In genomic region chr17:78127888-78128615, GRCh38 we compare ENCODE assay signal across 8 cellular contexts. TPM values are rescaled to one million over a fixed set of nuclear protein-coding genes. Genes with fewer than 3 reads are reported as not detected.
DNase-seq lines count a peak whose midpoint lies in the region; ATAC-seq, FAIRE-seq and TF ChIP-seq lines count a peak whose summit lies in the region.

No MANE protein-coding gene starts in this region.

- H3K79me2 ChIP-seq in ACC112 (ENCODE audit: control insufficient read depth, insufficient read depth, low read length, unreplicated experiment): no peaks in the 10 kb centered on the region

- intact Hi-C loops in activated T-helper 1 cell treated with anti-CD3 and anti-CD28 coated beads, Interleukin-12 subunit alpha, Interleukin-12 subunit beta, Interleukin-2, Interleukin-4 antibody, amounts not matched to agents 30 ng/mL and 10 ng/mL and 1 ng/mL, durations not matched to agents 14 hours and 24 hours and 36 hours (cut with micrococcal nuclease): loop anchor here (1.0 to 2.0 kb wide), 2 partner anchors 40 to 1391 kb away; partner anchors contain the start of genes SRSF2 and SYNGR2
- intact Hi-C loops in Right ventricle myocardium inferior (cut with DNase I): loop anchor here (5.0 kb wide), 1 partner anchor 44 kb away; no protein-coding TSS in a partner anchor
- intact Hi-C loops in pancreas (cut with DNase I): no loop called here

- no peaks in the 10 kb centered on the region for H3K9me3 Mint-ChIP-seq in activated T-helper 1 cell treated with anti-CD3 and anti-CD28 coated beads, Interleukin-12 subunit alpha, Interleukin-12 subunit beta, Interleukin-2, Interleukin-4 antibody, amounts not matched to agents 30 ng/mL and 10 ng/mL and 1 ng/mL, durations not matched to agents 14 hours and 24 hours and 36 hours

- peak overlapping the region; percentile 87 for H3K27ac Mint-ChIP-seq in activated T-helper 1 cell treated with anti-CD3 and anti-CD28 coated beads, Interleukin-12 subunit alpha, Interleukin-12 subunit beta, Interleukin-2, Interleukin-4 antibody, amounts not matched to agents 30 ng/mL and 10 ng/mL and 1 ng/mL, durations not matched to agents 14 hours and 24 hours and 36 hours

- H3K27me3 Mint-ChIP-seq in activated T-helper 1 cell treated with anti-CD3 and anti-CD28 coated beads, Interleukin-12 subunit alpha, Interleukin-12 subunit beta, Interleukin-2, Interleukin-4 antibody, amounts not matched to agents 30 ng/mL and 10 ng/mL and 1 ng/mL, durations not matched to agents 14 hours and 24 hours and 36 hours (ENCODE audit: insufficient read depth): no peaks in the 10 kb centered on the region

- H3K4me1 ChIP-seq in ACC112 (ENCODE audit: control insufficient read depth, insufficient read depth, low read length, unreplicated experiment) (no peaks in the 10 kb centered on the region), pancreas (peaks cover 0 to 8% (median 8%) of the 10 kb centered on the region in 3 donors)

- peak overlapping the region; percentile 90 for H3K4me3 Mint-ChIP-seq in activated T-helper 1 cell treated with anti-CD3 and anti-CD28 coated beads, Interleukin-12 subunit alpha, Interleukin-12 subunit beta, Interleukin-2, Interleukin-4 antibody, amounts not matched to agents 30 ng/mL and 10 ng/mL and 1 ng/mL, durations not matched to agents 14 hours and 24 hours and 36 hours

- H3K36me3 ChIP-seq in ACC112 (ENCODE audit: insufficient read depth, low read length) (no peaks in the 10 kb centered on the region), pancreas (peaks cover 0 to 8% (median 0%) of the 10 kb centered on the region in 3 donors)

- no peaks in the 10 kb centered on the region for H3K9me3 ChIP-seq in pancreas

- H3K27ac ChIP-seq in ACC112 (ENCODE audit: low read depth, low read length) (no peak overlapping the region), pancreas (peak overlapping the region; percentile 46 to 77 (median 74))

- ATAC-seq in HG03432 (IDR thresholded peaks at IDR 0.05; ENCODE audit: unreplicated experiment) (peak; percentile 1), Right ventricle myocardium inferior (peak; percentile 18), pancreas (peak; percentile 53 to 64 (median 62)), HG03442 (IDR thresholded peaks at IDR 0.05; ENCODE audit: unreplicated experiment) (no peak)

- H3K27me3 ChIP-seq in ACC112 (ENCODE audit: insufficient read depth, low read length) (peaks cover 21% of the 10 kb centered on the region; the same call in 1 of the 2 replicates), pancreas (no peaks in the 10 kb centered on the region)

- peaks cover 22% of the 10 kb centered on the region for H3K36me3 Mint-ChIP-seq in activated T-helper 1 cell treated with anti-CD3 and anti-CD28 coated beads, Interleukin-12 subunit alpha, Interleukin-12 subunit beta, Interleukin-2, Interleukin-4 antibody, amounts not matched to agents 30 ng/mL and 10 ng/mL and 1 ng/mL, durations not matched to agents 14 hours and 24 hours and 36 hours (ENCODE audit: low read depth)

- H3K4me1 Mint-ChIP-seq in activated T-helper 1 cell treated with anti-CD3 and anti-CD28 coated beads, Interleukin-12 subunit alpha, Interleukin-12 subunit beta, Interleukin-2, Interleukin-4 antibody, amounts not matched to agents 30 ng/mL and 10 ng/mL and 1 ng/mL, durations not matched to agents 14 hours and 24 hours and 36 hours (ENCODE audit: low read depth): peaks cover 44% of the 10 kb centered on the region

- no peak for TF ChIP-seq CTCF in pancreas (IDR thresholded peaks at IDR 0.05)

- FAIRE-seq in pancreas (lab: Jason Lieb, UNC): no peak

- H2AFZ ChIP-seq in ACC112 (ENCODE audit: low read length, unreplicated experiment): peak overlapping the region; percentile 55

- DNase-seq in activated T-helper 1 cell treated with anti-CD3 and anti-CD28 coated beads, Interleukin-12 subunit alpha, Interleukin-12 subunit beta, Interleukin-2, Interleukin-4 antibody, amounts not matched to agents 30 ng/mL and 10 ng/mL and 1 ng/mL, durations not matched to agents 14 hours and 24 hours and 36 hours (ENCODE audit: low spot score): no peak
- peak; percentile 72 for DNase-seq in Right ventricle myocardium inferior (ENCODE audit: missing footprints)
- peak in 2 of 6 donors; percentile 69 to 87 for DNase-seq in pancreas
- no peak for DNase-seq in NCI-H2227 (lab: John Stamatoyannopoulos, UW; ENCODE audit: unreplicated experiment)
- no peak for DNase-seq in NCI-H1436 treated with DMSO at 0.1 percent for 48 hours (lab: John Stamatoyannopoulos, UW)

- H3K4me3 ChIP-seq in ACC112 (ENCODE audit: low read depth, low read length): peak overlapping the region; percentile 82
- H3K4me3 ChIP-seq in pancreas: peak overlapping the region; percentile 22 to 81 (median 56)

- 1 to 2% methylated on average over 31 to 45 of the region's 46 CpGs for WGBS in pancreas, 2 donors

RNA-seq across cellular contexts. Expression of gene TMC6, which starts 0.5 kb away (rescaled TPM):
- total RNA-seq in activated T-helper 1 cell treated with anti-CD3 and anti-CD28 coated beads, Interleukin-12 subunit alpha, Interleukin-12 subunit beta, Interleukin-2, Interleukin-4 antibody, amounts not matched to agents 30 ng/mL and 10 ng/mL and 1 ng/mL, durations not matched to agents 14 hours and 24 hours and 36 hours: 265 and 268 TPM in 2 replicates
- 77.0 TPM for total RNA-seq in Right ventricle myocardium inferior
- total RNA-seq in pancreas: 10 to 100 TPM; 15.6 to 49.9 (median 21.7) TPM
- 10 to 100 TPM; 39.5 to 61.2 TPM for polyA plus RNA-seq in pancreas

RNA-seq across cellular contexts. Expression of gene TMC8, which starts 2.5 kb away (rescaled TPM):
- total RNA-seq in activated T-helper 1 cell treated with anti-CD3 and anti-CD28 coated beads, Interleukin-12 subunit alpha, Interleukin-12 subunit beta, Interleukin-2, Interleukin-4 antibody, amounts not matched to agents 30 ng/mL and 10 ng/mL and 1 ng/mL, durations not matched to agents 14 hours and 24 hours and 36 hours: 234 and 239 TPM in 2 replicates
- total RNA-seq in Right ventricle myocardium inferior: 4.3 TPM
- 1 to 10 TPM in 5 of 6 donors, under 1 TPM in 1; 0.51 to 6.0 (median 2.2) TPM for total RNA-seq in pancreas
- polyA plus RNA-seq in pancreas: 1 to 10 TPM; 1.5 to 2.9 TPM

RNA-seq across cellular contexts. Expression of gene C17orf99, which starts 18.1 kb away (rescaled TPM):
- not detected in 2 replicates for total RNA-seq in activated T-helper 1 cell treated with anti-CD3 and anti-CD28 coated beads, Interleukin-12 subunit alpha, Interleukin-12 subunit beta, Interleukin-2, Interleukin-4 antibody, amounts not matched to agents 30 ng/mL and 10 ng/mL and 1 ng/mL, durations not matched to agents 14 hours and 24 hours and 36 hours
- total RNA-seq in Right ventricle myocardium inferior (not detected), pancreas (not detected)
- polyA plus RNA-seq in pancreas: not detected

RNA-seq across cellular contexts. Expression of gene SYNGR2, which starts 40.3 kb away (rescaled TPM):
- 131 and 133 TPM in 2 replicates for total RNA-seq in activated T-helper 1 cell treated with anti-CD3 and anti-CD28 coated beads, Interleukin-12 subunit alpha, Interleukin-12 subunit beta, Interleukin-2, Interleukin-4 antibody, amounts not matched to agents 30 ng/mL and 10 ng/mL and 1 ng/mL, durations not matched to agents 14 hours and 24 hours and 36 hours
- 120 TPM for total RNA-seq in Right ventricle myocardium inferior
- total RNA-seq in pancreas: 10 to 100 TPM; 52.3 to 93.8 (median 83.8) TPM
- 10 to 100 TPM; 89.1 to 94.2 TPM for polyA plus RNA-seq in pancreas

RNA-seq across cellular contexts. Expression of gene TK1, which starts 58.8 kb away (rescaled TPM):
- 65.8 and 66.8 TPM in 2 replicates for total RNA-seq in activated T-helper 1 cell treated with anti-CD3 and anti-CD28 coated beads, Interleukin-12 subunit alpha, Interleukin-12 subunit beta, Interleukin-2, Interleukin-4 antibody, amounts not matched to agents 30 ng/mL and 10 ng/mL and 1 ng/mL, durations not matched to agents 14 hours and 24 hours and 36 hours
- total RNA-seq in Right ventricle myocardium inferior: 5.2 TPM
- 1 to 10 TPM; 1.3 to 4.2 (median 3.2) TPM for total RNA-seq in pancreas
- polyA plus RNA-seq in pancreas: 1 to 10 TPM; 1.2 to 2.2 TPM

Comparison
In these comparisons a context has a peak if more than half of its experiments do, and no peak if none do; other contexts are left out.
1. RNA of gene TMC8, which starts 2.5 kb away (total RNA-seq): 234 to 239 TPM in activated T-helper 1 cell treated with anti-CD3 and anti-CD28 coated beads, Interleukin-12 subunit alpha, Interleukin-12 subunit beta, Interleukin-2, Interleukin-4 antibody, amounts not matched to agents 30 ng/mL and 10 ng/mL and 1 ng/mL, durations not matched to agents 14 hours and 24 hours and 36 hours; 4.3 TPM in Right ventricle myocardium inferior (single experiment) and 0.51 to 6.0 TPM in pancreas; every median in the first group is over 10 times any median in the second.
2. intact Hi-C loops: an anchor here in activated T-helper 1 cell treated with anti-CD3 and anti-CD28 coated beads, Interleukin-12 subunit alpha, Interleukin-12 subunit beta, Interleukin-2, Interleukin-4 antibody, amounts not matched to agents 30 ng/mL and 10 ng/mL and 1 ng/mL, durations not matched to agents 14 hours and 24 hours and 36 hours (1.0 to 2.0 kb wide) and Right ventricle myocardium inferior (5.0 kb wide); none called in pancreas.